Comparison of ENCODE assay signal across 17 cellular contexts in genomic region chr16:72894291-72895151, GRCh38.
DNase-seq lines count a peak whose midpoint lies in the region; ATAC-seq, FAIRE-seq and TF ChIP-seq lines count a peak whose summit lies in the region.
"Had no signal": no experiment of that assay in that cellular context is flagged by ENCODE, and none has a peak within 500 bp of the region (broad histone marks: within the 10 kb centered on the region; RNA-seq: fewer than 3 reads in every experiment).

No MANE protein-coding gene starts in this region.

- H3K79me2 ChIP-seq in HepG2 (ENCODE audit: insufficient read depth, low read length) (peaks cover 12% of the 10 kb centered on the region), GM23248 (ENCODE audit: insufficient read depth) (peaks cover 30% of the 10 kb centered on the region)

- H3K9me3 ChIP-seq in HepG2 (ENCODE audit: low read length) (no peaks in the 10 kb centered on the region), stomach smooth muscle (ENCODE audit: control insufficient read depth in 2 of 2, low read length in 2 of 2) (no peaks in the 10 kb centered on the region), GM23248 (ENCODE audit: low read depth) (no peaks in the 10 kb centered on the region)
- H3K9me3 ChIP-seq: HAP-1 had no signal

- no peaks in the 10 kb centered on the region for H3K9me2 ChIP-seq in GM23248 (ENCODE audit: insufficient read depth)

- BruUV-seq in HepG2 (replicated peaks; lab: Mats Ljungman, UMichigan), result no TSS peak

- no peak overlapping the region for H3K4me3 ChIP-seq in HepG2 (replicated peaks in 1 of 3; ENCODE audit: insufficient read depth in 1 of 3, low read depth in 2 of 3, low read length in 3 of 3)
- peak overlapping the region; percentile 8 to 49 for H3K4me3 ChIP-seq in stomach smooth muscle (ENCODE audit: low read length in 2 of 2)
- no peak overlapping the region for H3K4me3 ChIP-seq in GM23248
- H3K4me3 ChIP-seq: HAP-1 had no signal

- no peaks in the 10 kb centered on the region for H3K27me3 Mint-ChIP-seq in activated T-helper 17 cell treated with anti-CD3 and anti-CD28 coated beads, Interleukin-2, amount 50 U/mL, for 72 hours

- peaks cover 35% of the 10 kb centered on the region for H3K4me1 ChIP-seq in HepG2 (ENCODE audit: insufficient read depth, low read length)
- H3K4me1 ChIP-seq in stomach smooth muscle (ENCODE audit: control insufficient read depth, insufficient read depth, low read length), result peaks cover 15% of the 10 kb centered on the region
- H3K4me1 ChIP-seq in GM23248 (ENCODE audit: insufficient read depth), result no peaks in the 10 kb centered on the region
- H3K4me1 ChIP-seq: HAP-1 had no signal

- in situ Hi-C loops in HepG2 (cut with HindIII; ENCODE audit: extremely low pct_ligation_motif_present, low pct_unique_long_range_greater_than_20kb), result no loop called here
- in situ Hi-C loops in GM23248 (cut with MboI), result no loop called here

- TF ChIP-seq EP300 in HepG2 (IDR thresholded peaks at IDR 0.05; ENCODE audit: low read depth in 2 of 2, low read length in 2 of 2), result no peak
- TF ChIP-seq EP300 in HepG2 (CRISPR knock-in tag; IDR thresholded peaks at IDR 0.05; ENCODE audit: borderline replicate concordance), result no peak

- H3K36me3 ChIP-seq in HepG2 (replicated peaks in 1 of 2; ENCODE audit: control insufficient read depth in 1 of 2, insufficient read depth in 2 of 2, low read length in 2 of 2) (peaks cover 13 to 53% of the 10 kb centered on the region in 2 experiments), stomach smooth muscle (ENCODE audit: control insufficient read depth in 2 of 2, insufficient read depth in 2 of 2, low read length in 2 of 2) (peaks cover 3 to 5% of the 10 kb centered on the region in 2 donors), GM23248 (ENCODE audit: low read depth) (no peaks in the 10 kb centered on the region)
- H3K36me3 ChIP-seq: HAP-1 had no signal

- no peak for FAIRE-seq in HepG2 (lab: Jason Lieb, UNC)
- FAIRE-seq: islet of Langerhans had no signal

- DNase-seq in LHCN-M2 (ENCODE audit: low read depth) (peak; percentile 66), dedifferentiated amniotic fluid mesenchymal stem cell (ENCODE audit: extremely low spot score) (peak; percentile 58), HepG2 (ENCODE audit: low spot score) (no peak), GM23248 (no peak), DMS79 (lab: John Stamatoyannopoulos, UW) (no peak)
- DNase-seq: activated CD4-positive, alpha-beta T cell treated with anti-CD3 and anti-CD28 coated beads, Interleukin-2, amount 10 ng/mL, durations not matched to agents 24 days and 14 days; CD8-positive, alpha-beta T cell; central memory CD4-positive, alpha-beta T cell; NCI-H1436 treated with DMSO at 0.1 percent for 48 hours; stimulated activated CD4-positive, alpha-beta T cell treated with anti-CD3 and anti-CD28 coated beads, Interleukin-2, amount 100 ng/mL, for 24 hours; stimulated activated naive CD4-positive, alpha-beta T cell had no signal

- H3K9ac ChIP-seq in HepG2 (ENCODE audit: insufficient read depth, low read depth, low read length) (no peak overlapping the region), stomach smooth muscle (ENCODE audit: low read length in 2 of 2) (no peak overlapping the region), GM23248 (no peak overlapping the region)

- H3K27ac ChIP-seq in HepG2 (ENCODE audit: extremely low read length, insufficient read depth, low read length) (no peak overlapping the region), stomach smooth muscle (ENCODE audit: low read length) (peak overlapping the region; percentile 37), GM23248 (no peak overlapping the region)

- H3K9me3 Mint-ChIP-seq in activated T-helper 17 cell treated with anti-CD3 and anti-CD28 coated beads, Interleukin-2, amount 50 U/mL, for 72 hours, result no peaks in the 10 kb centered on the region
- H3K9me3 Mint-ChIP-seq: CD8-positive, alpha-beta T cell had no signal

- no peaks in the 10 kb centered on the region for H3K27me3 ChIP-seq in HepG2 (ENCODE audit: control insufficient read depth in 1 of 2, insufficient read depth in 2 of 2, low read length in 2 of 2)
- H3K27me3 ChIP-seq in stomach smooth muscle (ENCODE audit: control insufficient read depth in 1 of 2, insufficient read depth in 2 of 2, low read length in 2 of 2), result no peaks in the 10 kb centered on the region
- no peaks in the 10 kb centered on the region for H3K27me3 ChIP-seq in GM23248 (replicated peaks; ENCODE audit: insufficient read depth)

- CTCF ChIA-PET in HepG2 (lab: Yijun Ruan, JAX; ENCODE audit: low intra/inter-chr PET ratio, low total read pairs), result no interaction called here

- intact Hi-C loops in HepG2 (cut with micrococcal nuclease; ENCODE audit: unreplicated experiment), result no loop called here

- no peak overlapping the region for H3K4me2 ChIP-seq in HepG2 (ENCODE audit: low read depth, low read length)
- no peak overlapping the region for H3K4me2 ChIP-seq in GM23248 (ENCODE audit: unreplicated experiment)

- H4K20me1 ChIP-seq in HepG2 (ENCODE audit: insufficient read depth, low read length) (no peaks in the 10 kb centered on the region), GM23248 (ENCODE audit: insufficient read depth) (no peaks in the 10 kb centered on the region)

- no peaks in the 10 kb centered on the region for H3K36me3 Mint-ChIP-seq in activated T-helper 17 cell treated with anti-CD3 and anti-CD28 coated beads, Interleukin-2, amount 50 U/mL, for 72 hours (ENCODE audit: low read depth)
- H3K36me3 Mint-ChIP-seq: CD8-positive, alpha-beta T cell had no signal

- H2AFZ ChIP-seq in HepG2 (ENCODE audit: low read length), result no peak overlapping the region
- no peak overlapping the region for H2AFZ ChIP-seq in GM23248

- ATAC-seq in HepG2, result no peak
- ATAC-seq in activated T-helper 17 cell treated with anti-CD3 and anti-CD28 coated beads, Interleukin-2, amount 50 U/mL, for 72 hours (replicated peaks), result no peak
- no peak for ATAC-seq in HG02938 (IDR thresholded peaks at IDR 0.05; ENCODE audit: unreplicated experiment)
- ATAC-seq: CD8-positive, alpha-beta T cell had no signal

- TF ChIP-seq POLR2A in HepG2 (IDR thresholded peaks at IDR 0.05; ENCODE audit: insufficient read depth in 1 of 2, low read depth in 2 of 2, low read length in 2 of 2), result no peak

- no peak for TF ChIP-seq RAD21 in HepG2 (CRISPR knock-in tag; IDR thresholded peaks at IDR 0.05)

- no peaks in the 10 kb centered on the region for H3F3A ChIP-seq in GM23248 (ENCODE audit: insufficient read depth)

- H3K4me3 Mint-ChIP-seq in activated T-helper 17 cell treated with anti-CD3 and anti-CD28 coated beads, Interleukin-2, amount 50 U/mL, for 72 hours, result no peak overlapping the region
- H3K4me3 Mint-ChIP-seq: activated CD4-positive, alpha-beta T cell treated with anti-CD3 and anti-CD28 coated beads, Interleukin-2, amount 10 ng/mL, durations not matched to agents 24 days and 14 days; activated T-helper 1 cell treated with anti-CD3 and anti-CD28 coated beads, Interleukin-12 subunit alpha, Interleukin-12 subunit beta, Interleukin-2, Interleukin-4 antibody, amounts not matched to agents 30 ng/mL and 10 ng/mL and 1 ng/mL, durations not matched to agents 14 hours and 24 hours and 36 hours; CD8-positive, alpha-beta T cell had no signal

- H3K4me1 Mint-ChIP-seq in activated T-helper 17 cell treated with anti-CD3 and anti-CD28 coated beads, Interleukin-2, amount 50 U/mL, for 72 hours, result no peaks in the 10 kb centered on the region
- H3K4me1 Mint-ChIP-seq: activated CD4-positive, alpha-beta T cell treated with anti-CD3 and anti-CD28 coated beads, Interleukin-2, amount 10 ng/mL, durations not matched to agents 24 days and 14 days had no signal

- POLR2A ChIA-PET in HepG2 (lab: Yijun Ruan, JAX), result no interaction called here

- no peak overlapping the region for H3K27ac Mint-ChIP-seq in activated T-helper 17 cell treated with anti-CD3 and anti-CD28 coated beads, Interleukin-2, amount 50 U/mL, for 72 hours
- H3K27ac Mint-ChIP-seq: activated CD4-positive, alpha-beta T cell treated with anti-CD3 and anti-CD28 coated beads, Interleukin-2, amount 10 ng/mL, durations not matched to agents 24 days and 14 days; activated T-helper 1 cell treated with anti-CD3 and anti-CD28 coated beads, Interleukin-12 subunit alpha, Interleukin-12 subunit beta, Interleukin-2, Interleukin-4 antibody, amounts not matched to agents 30 ng/mL and 10 ng/mL and 1 ng/mL, durations not matched to agents 14 hours and 24 hours and 36 hours; CD8-positive, alpha-beta T cell had no signal

- TF ChIP-seq CTCF in HepG2 (CRISPR knock-in tag; IDR thresholded peaks at IDR 0.05), result no peak

- WGBS in HepG2 (ENCODE audit: low lambda C conversion rate), result 98% methylated on average over 18 of the region's 18 CpGs
- WGBS in GM23248 (ENCODE audit: low coverage in 1 of 2, low lambda C conversion rate in 2 of 2, missing lambda C conversion rate in 2 of 2), 2 experiments, result 88 to 89% methylated on average over 18 of the region's 18 CpGs

TF ChIP-seq in HepG2, 621 proteins besides CTCF, POLR2A, EP300 and RAD21:
- TF ChIP-seq HIVEP1 (CRISPR knock-in tag; IDR thresholded peaks at IDR 0.05), result 0 out of 2 replicates have a peak, but pooled peaks have one; percentile 20
- TF ChIP-seq CHCHD3 (CRISPR knock-in tag; IDR thresholded peaks at IDR 0.05), result no peak
- peak; percentile 40; the same call in 1 of the 2 replicates for TF ChIP-seq ZBTB33 (CRISPR knock-in tag; IDR thresholded peaks at IDR 0.05)

Comparison
In these comparisons a context has a peak if more than half of its experiments do, and no peak if none do; other contexts are left out.
1. DNase-seq: peak in LHCN-M2 (single experiment) and dedifferentiated amniotic fluid mesenchymal stem cell (single experiment); none in HepG2 (single experiment), GM23248 (single experiment) and DMS79 (single experiment).
2. H3K4me3 ChIP-seq: peak in stomach smooth muscle (2 of 2); none in HepG2 (0 of 3) and GM23248 (single experiment).